Comparison of ENCODE assay signal across 14 cellular contexts in genomic region chr1:88655145-88655544, GRCh38. TPM values are rescaled to one million over a fixed set of nuclear protein-coding genes. Genes with fewer than 3 reads are reported as not detected.
DNase-seq lines count a peak whose midpoint lies in the region; ATAC-seq, FAIRE-seq and TF ChIP-seq lines count a peak whose summit lies in the region.
"Had no signal": no experiment of that assay in that cellular context is flagged by ENCODE, and none has a peak within 500 bp of the region (broad histone marks: within the 10 kb centered on the region; RNA-seq: fewer than 3 reads in every experiment).

No MANE protein-coding gene starts in this region.

- intact Hi-C loops in HepG2 (cut with micrococcal nuclease; ENCODE audit: unreplicated experiment) (loop anchor here (1.0 to 5.0 kb wide), 2 partner anchors 28 to 222 kb away; no protein-coding TSS in a partner anchor), right lobe of liver (cut with DNase I) (no loop called here), spleen (cut with DNase I; ENCODE audit: low total_unique reads) (loop anchor here (5.0 kb wide), 1 partner anchor 222 kb away; no protein-coding TSS in a partner anchor)

- no peak for TF ChIP-seq CTCF in liver (IDR thresholded peaks at IDR 0.05; ENCODE audit: low read depth, low read length, missing input control)
- TF ChIP-seq CTCF in HepG2 (CRISPR knock-in tag; IDR thresholded peaks at IDR 0.05): no peak
- TF ChIP-seq CTCF in right lobe of liver (IDR thresholded peaks at IDR 0.05): no peak
- no peak for TF ChIP-seq CTCF in spleen (IDR thresholded peaks at IDR 0.05 in 8 of 11, conservative IDR thresholded peaks at IDR 0.05 in 3 of 11)

- H3K27me3 ChIP-seq in liver (ENCODE audit: control insufficient read depth in 4 of 4, insufficient read depth in 4 of 4, low read length in 3 of 4) (no peaks in the 10 kb centered on the region), HepG2 (ENCODE audit: control insufficient read depth in 1 of 2, insufficient read depth in 2 of 2, low read length in 2 of 2) (no peaks in the 10 kb centered on the region), right lobe of liver (no peaks in the 10 kb centered on the region), spleen (replicated peaks in 1 of 7) (no peaks in the 10 kb centered on the region)

- H3K9me3 ChIP-seq in liver (ENCODE audit: control insufficient read depth in 4 of 4, low read length in 3 of 4): no peaks in the 10 kb centered on the region
- H3K9me3 ChIP-seq in HepG2 (ENCODE audit: low read length): no peaks in the 10 kb centered on the region
- H3K9me3 ChIP-seq in right lobe of liver: no peaks in the 10 kb centered on the region
- H3K9me3 ChIP-seq in spleen: no peaks in the 10 kb centered on the region
- H3K9me3 ChIP-seq: A549 had no signal

- H3K4me2 ChIP-seq in HepG2 (ENCODE audit: low read depth, low read length): no peak overlapping the region
- H3K4me2 ChIP-seq: A549 had no signal

- H3K79me2 ChIP-seq in HepG2 (ENCODE audit: insufficient read depth, low read length): no peaks in the 10 kb centered on the region

- no peak for TF ChIP-seq POLR2A in HepG2 (IDR thresholded peaks at IDR 0.05; ENCODE audit: insufficient read depth in 1 of 2, low read depth in 2 of 2, low read length in 2 of 2)
- no peak for TF ChIP-seq POLR2A in right lobe of liver (IDR thresholded peaks at IDR 0.05)
- no peak for TF ChIP-seq POLR2A in spleen (IDR thresholded peaks at IDR 0.05)

- in situ Hi-C loops in HepG2 (cut with HindIII; ENCODE audit: extremely low pct_ligation_motif_present, low pct_unique_long_range_greater_than_20kb): loop anchor here (10.0 kb wide), 1 partner anchor 220 kb away; no protein-coding TSS in a partner anchor

- no peak overlapping the region for H2AFZ ChIP-seq in HepG2 (ENCODE audit: low read length)

- TF ChIP-seq RAD21 in liver (IDR thresholded peaks at IDR 0.05) (no peak), HepG2 (CRISPR knock-in tag; IDR thresholded peaks at IDR 0.05) (no peak)

- H3K9ac ChIP-seq in liver (ENCODE audit: low read depth in 1 of 2, low read length in 2 of 2) (no peak overlapping the region), HepG2 (ENCODE audit: insufficient read depth, low read depth, low read length) (no peak overlapping the region)

- no peak for TF ChIP-seq EP300 in HepG2 (IDR thresholded peaks at IDR 0.05; ENCODE audit: low read depth in 2 of 2, low read length in 2 of 2)
- no peak for TF ChIP-seq EP300 in HepG2 (CRISPR knock-in tag; IDR thresholded peaks at IDR 0.05; ENCODE audit: borderline replicate concordance)

- DNase-seq in HepG2 (ENCODE audit: low spot score) (no peak), LoVo (ENCODE audit: low spot score) (peak; percentile 16), right lobe of liver (no peak), GOT3 (lab: John Stamatoyannopoulos, UW) (no peak), spleen (no peak)
- DNase-seq: 8988T, Calu3, COR-L47, GF-D8, H9 had no signal

- POLR2A ChIA-PET in HepG2 (lab: Yijun Ruan, JAX): interaction anchor here (1.5 kb wide), 1 partner anchor 29 kb away, joined by 3 read pairs; the partner anchor contains the start of gene PKN2

- H3K4me1 ChIP-seq in liver (ENCODE audit: control insufficient read depth in 4 of 4, insufficient read depth in 4 of 4, low read length in 3 of 4) (peaks cover 0 to 6% (median 3%) of the 10 kb centered on the region in 4 donors), HepG2 (ENCODE audit: insufficient read depth, low read length) (peaks cover 6% of the 10 kb centered on the region; the same call in 1 of the 2 replicates), right lobe of liver (peaks cover 0 to 11% (median 0%) of the 10 kb centered on the region in 4 donors), spleen (peaks cover 0 to 4% (median 0%) of the 10 kb centered on the region in 6 donors)
- H3K4me1 ChIP-seq: A549 had no signal

- no peak for FAIRE-seq in HepG2 (lab: Jason Lieb, UNC)
- FAIRE-seq: A549, GM12891 had no signal

- no peak overlapping the region for H3K27ac ChIP-seq in liver (ENCODE audit: low read depth in 1 of 2, low read length in 2 of 2)
- no peak overlapping the region for H3K27ac ChIP-seq in HepG2 (ENCODE audit: extremely low read length, insufficient read depth, low read length)
- peak overlapping the region in 1 of 3 donors; percentile 10 for H3K27ac ChIP-seq in right lobe of liver
- H3K27ac ChIP-seq in spleen: no peak overlapping the region
- H3K27ac ChIP-seq: A549 had no signal

- H3K4me3 ChIP-seq in liver (ENCODE audit: low read depth in 1 of 3, low read length in 3 of 3) (no peak overlapping the region), HepG2 (replicated peaks in 1 of 3; ENCODE audit: insufficient read depth in 1 of 3, low read depth in 2 of 3, low read length in 3 of 3) (no peak overlapping the region), right lobe of liver (no peak overlapping the region), spleen (no peak overlapping the region)
- H3K4me3 ChIP-seq: A549 had no signal

- H4K20me1 ChIP-seq in HepG2 (ENCODE audit: insufficient read depth, low read length): no peaks in the 10 kb centered on the region

- H3K36me3 ChIP-seq in liver (ENCODE audit: control insufficient read depth in 4 of 4, insufficient read depth in 3 of 4, low read depth in 1 of 4, low read length in 3 of 4): no peaks in the 10 kb centered on the region
- H3K36me3 ChIP-seq in HepG2 (replicated peaks in 1 of 2; ENCODE audit: control insufficient read depth in 1 of 2, insufficient read depth in 2 of 2, low read length in 2 of 2): no peaks in the 10 kb centered on the region
- H3K36me3 ChIP-seq in right lobe of liver: no peaks in the 10 kb centered on the region
- H3K36me3 ChIP-seq in spleen: no peaks in the 10 kb centered on the region

- WGBS in liver: 16% methylated on average over 1 of the region's 1 CpG
- WGBS in HepG2 (ENCODE audit: low lambda C conversion rate): 0% methylated on average over 1 of the region's 1 CpG
- WGBS in right lobe of liver (ENCODE audit: insufficient coverage, low coverage, low lambda C conversion rate, missing lambda C conversion rate): 12% methylated on average over 1 of the region's 1 CpG
- WGBS in spleen, 5 donors: 40 to 66% (median 48%) methylated on average over 1 of the region's 1 CpG

- no TSS peak for BruUV-seq in HepG2 (replicated peaks; lab: Mats Ljungman, UMichigan)

- ATAC-seq in HepG2 (no peak), right lobe of liver (peak; percentile 59 to 86 (median 82)), HG03196 (IDR thresholded peaks at IDR 0.05; ENCODE audit: unreplicated experiment) (no peak)
- ATAC-seq: A549 had no signal

- CTCF ChIA-PET in HepG2 (lab: Yijun Ruan, JAX; ENCODE audit: low intra/inter-chr PET ratio, low total read pairs): no interaction called here

TF ChIP-seq in liver, 16 proteins besides CTCF, POLR2A, EP300 and RAD21 (continues in another document):
- TF ChIP-seq JUND (IDR thresholded peaks at IDR 0.05): no peak

TF ChIP-seq in HepG2, 621 proteins besides CTCF, POLR2A, EP300 and RAD21 (continues in another document):
- TF ChIP-seq, protein P1, sequence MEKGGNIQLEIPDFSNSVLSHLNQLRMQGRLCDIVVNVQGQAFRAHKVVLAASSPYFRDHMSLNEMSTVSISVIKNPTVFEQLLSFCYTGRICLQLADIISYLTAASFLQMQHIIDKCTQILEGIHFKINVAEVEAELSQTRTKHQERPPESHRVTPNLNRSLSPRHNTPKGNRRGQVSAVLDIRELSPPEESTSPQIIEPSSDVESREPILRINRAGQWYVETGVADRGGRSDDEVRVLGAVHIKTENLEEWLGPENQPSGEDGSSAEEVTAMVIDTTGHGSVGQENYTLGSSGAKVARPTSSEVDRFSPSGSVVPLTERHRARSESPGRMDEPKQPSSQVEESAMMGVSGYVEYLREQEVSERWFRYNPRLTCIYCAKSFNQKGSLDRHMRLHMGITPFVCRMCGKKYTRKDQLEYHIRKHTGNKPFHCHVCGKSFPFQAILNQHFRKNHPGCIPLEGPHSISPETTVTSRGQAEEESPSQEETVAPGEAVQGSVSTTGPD (CRISPR knock-in tag; IDR thresholded peaks at IDR 0.05): no peak
- TF ChIP-seq PCBP2 (optimal IDR thresholded peaks at IDR 0.05; ENCODE audit: low read depth, low read length, poor library complexity, severe bottlenecking) (no peak), KDM6A (CRISPR knock-in tag; IDR thresholded peaks at IDR 0.05; ENCODE audit: low read depth) (no peak), THAP11 (CRISPR knock-in tag; IDR thresholded peaks at IDR 0.05) (no peak), TAF15 (IDR thresholded peaks at IDR 0.05; ENCODE audit: low read depth, low read length, poor library complexity, severe bottlenecking) (no peak)

RNA-seq across cellular contexts. Expression of gene PKN2, which starts 28.9 kb away (rescaled TPM):
- total RNA-seq in liver (10 to 100 TPM; 18.2 to 20.7 TPM), HepG2 (2016; rRNA removed; fragmentation: Illumina TruSeq; extraction: Trizol) (29.4 and 45.4 TPM in 2 replicates), right lobe of liver (10 to 100 TPM; 13.6 to 16.6 (median 15.0) TPM), spleen (10 to 100 TPM; 43.2 to 63.9 (median 52.1) TPM)
- polyA plus RNA-seq in liver (1 to 10 TPM; 4.4 to 8.4 TPM), HepG2 (2011; rRNA removed) (14.0 and 17.0 TPM in 2 replicates), spleen (10 to 100 TPM; 10.2 to 13.3 (median 12.5) TPM)
- total RNA-seq in HepG2 (2016; cell fraction: cytosol; rRNA removed; fragmentation: Illumina TruSeq; extraction: Trizol; ENCODE audit: low read depth): 34.8 and 39.2 TPM in 2 replicates
- total RNA-seq in HepG2 (2016; cell fraction: insoluble cytoplasmic fraction; rRNA removed; fragmentation: Illumina TruSeq; extraction: Trizol): 34.6 and 44.6 TPM in 2 replicates
- total RNA-seq in HepG2 (2016; cell fraction: membrane; rRNA removed; fragmentation: Illumina TruSeq; extraction: Trizol): 19.9 and 20.3 TPM in 2 replicates
- 52.3 and 53.1 TPM in 2 replicates for total RNA-seq in HepG2 (2016; cell fraction: nucleus; rRNA removed; fragmentation: Illumina TruSeq; extraction: Trizol)
- 4.9 and 8.1 TPM in 2 replicates for polyA plus RNA-seq in HepG2 (2011; cell fraction: cytosol; rRNA removed)
- 14.0 and 19.9 TPM in 2 replicates for polyA plus RNA-seq in HepG2 (2011; cell fraction: nucleus; rRNA removed)
- polyA plus RNA-seq in HepG2 (2012): 14.5 and 17.9 TPM in 2 replicates
- 0.43 and 0.73 TPM in 2 replicates for polyA plus RNA-seq in HepG2 (2016; cell fraction: cytosol; fragmentation: Illumina TruSeq; extraction: Trizol; ENCODE audit: low read depth)
- polyA plus RNA-seq in HepG2 (2016; cell fraction: insoluble cytoplasmic fraction; fragmentation: Illumina TruSeq; extraction: Trizol; ENCODE audit: low read depth): 30.5 and 33.8 TPM in 2 replicates
- 2.6 TPM in 2 replicates for polyA plus RNA-seq in HepG2 (2016; cell fraction: membrane; fragmentation: Illumina TruSeq; extraction: Trizol; ENCODE audit: low read depth)
- polyA plus RNA-seq in HepG2 (2016; cell fraction: nucleus; fragmentation: Illumina TruSeq; extraction: Trizol; ENCODE audit: insufficient read depth, low read depth): 59.6 and 69.2 TPM in 2 replicates
- polyA minus RNA-seq in HepG2 (2011; rRNA and poly(A)+ RNA removed; ENCODE audit: low replicate concordance): 13.2 and 30.2 TPM in 2 replicates
- 28.5 and 42.5 TPM in 2 replicates for polyA minus RNA-seq in HepG2 (2011; cell fraction: cytosol; rRNA and poly(A)+ RNA removed)
- polyA minus RNA-seq in HepG2 (2011; cell fraction: nucleus; rRNA and poly(A)+ RNA removed): 80.6 and 105 TPM in 2 replicates

Comparison
In these comparisons a context has a peak if more than half of its experiments do, and no peak if none do; other contexts are left out.
1. ATAC-seq: peak in right lobe of liver (4 of 4); none in HepG2 (single experiment) and HG03196 (single experiment).
2. intact Hi-C loops: an anchor here in HepG2 (1.0 to 5.0 kb wide) and spleen (5.0 kb wide); none called in right lobe of liver.